ENCODE assay signal across 26 cellular contexts in genomic region chr2:67834482-67834881, GRCh38.
"Had no signal": no experiment of that assay in that cellular context is flagged by ENCODE, and none has a peak within 500 bp of the region (broad histone marks: within the 10 kb centered on the region; RNA-seq: fewer than 3 reads in every experiment).

No MANE protein-coding gene starts in this region.

- H3K27me3 ChIP-seq: neural progenitor cell, neutrophil, ovary, right atrium auricular region, right lobe of liver, tibial nerve, uterus had no signal

- H3K9ac ChIP-seq: neural progenitor cell had no signal

- H3K36me3 ChIP-seq: lower lobe of right lung, neural progenitor cell, neutrophil, ovary, right atrium auricular region, right lobe of liver, tibial nerve, uterus had no signal

- H2AFZ ChIP-seq: neural progenitor cell had no signal

- DNase-seq: hippocampal formation; kidney glomerular epithelial cell; left cardiac atrium; left ventricle myocardium superior; lower lobe of right lung; mammary epithelial cell; mesenchymal stem cell; naive thymus-derived CD8-positive, alpha-beta T cell; occipital lobe; ovary; right lobe of liver; stimulated activated CD4-positive, alpha-beta T cell treated with anti-CD3 and anti-CD28 coated beads, Interleukin-1b, Interleukin-23, amount 100 ng/mL, for 48 hours; stimulated activated CD4-positive, alpha-beta T cell treated with anti-CD3 and anti-CD28 coated beads, Interleukin-2, amount 100 ng/mL, for 48 hours; stimulated activated CD4-positive, alpha-beta T cell treated with anti-CD3 and anti-CD28 coated beads, Interleukin-4, amount 100 ng/mL, for 4 hours; stimulated activated CD8-positive, alpha-beta memory T cell treated with anti-CD3 and anti-CD28 coated beads, Interleukin-4, amount 100 ng/mL, for 48 hours; stimulated activated naive CD4-positive, alpha-beta T cell treated with Interleukin-2 at 50 U/mL for 16 hours; stimulated activated naive CD8-positive, alpha-beta T cell treated with anti-CD3 and anti-CD28 coated beads, Interleukin-15, amount 100 ng/mL, for 72 hours; substantia nigra; uterus had no signal

- H3K4me1 ChIP-seq: lower lobe of right lung, neural progenitor cell, right atrium auricular region, tibial nerve, uterus had no signal

- H3K27ac ChIP-seq: lower lobe of right lung, neural progenitor cell, neutrophil, ovary, right atrium auricular region, right lobe of liver, tibial nerve, uterus had no signal

- H3K4me3 ChIP-seq: lower lobe of right lung, neural progenitor cell, ovary, right atrium auricular region, right lobe of liver, smooth muscle cell, tibial nerve, uterus had no signal

- H3K4me2 ChIP-seq: neural progenitor cell, smooth muscle cell had no signal

- H3K9me3 ChIP-seq: lower lobe of right lung, neutrophil, ovary, right atrium auricular region, right lobe of liver, tibial nerve, uterus had no signal

- ATAC-seq: left cardiac atrium; left lobe of liver; left ventricle myocardium superior; lower lobe of right lung; naive thymus-derived CD8-positive, alpha-beta T cell; stimulated activated memory B cell treated with anti-CD40 and anti-IgM and Interleukin-4, amounts not matched to agents 10 μg/mL and 1 μg/mL and 100 μg/mL, for 72 hours; stimulated activated naive CD8-positive, alpha-beta T cell treated with anti-CD3 and anti-CD28 coated beads, Interleukin-15, amount 100 ng/mL, for 72 hours had no signal
